Comparison of ENCODE assay signal across 1 cellular context in the genomic region with DNA sequence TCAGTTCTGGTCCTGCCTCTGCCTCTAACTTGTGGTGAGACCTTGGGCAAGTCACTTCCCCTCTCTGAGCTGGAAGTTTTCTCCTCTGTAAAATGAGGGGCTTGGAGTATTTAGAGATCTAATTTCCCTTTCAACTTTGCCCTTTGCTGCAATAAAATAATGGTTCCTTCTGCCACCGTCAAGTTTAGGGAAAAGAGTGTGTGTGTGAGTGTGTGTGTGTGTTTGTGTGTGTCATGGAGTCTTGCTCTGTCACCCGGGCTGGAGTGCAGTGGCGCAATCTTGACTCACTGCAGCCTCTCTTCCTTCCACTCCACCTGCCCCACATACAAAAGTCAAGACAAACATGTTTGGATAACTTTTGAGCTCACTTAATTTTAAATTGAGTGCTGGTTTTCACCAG.
TF ChIP-seq lines count a peak whose summit lies in the region.

No MANE protein-coding gene starts in this region.

TF ChIP-seq in HepG2, 621 proteins besides CTCF, POLR2A, EP300 and RAD21 (continued from another document and continues in another):
- TF ChIP-seq HNF1A (IDR thresholded peaks at IDR 0.05; ENCODE audit: low read depth) (no peak), HNF1A (CRISPR knock-in tag; IDR thresholded peaks at IDR 0.05; ENCODE audit: borderline replicate concordance) (no peak), KMT2A (CRISPR knock-in tag; IDR thresholded peaks at IDR 0.05) (no peak), SRY (CRISPR knock-in tag; IDR thresholded peaks at IDR 0.05) (no peak), ZNF44 (CRISPR knock-in tag; IDR thresholded peaks at IDR 0.05) (no peak), ZNF337 (CRISPR knock-in tag; IDR thresholded peaks at IDR 0.05; ENCODE audit: borderline replicate concordance, low read depth) (no peak), GFI1 (CRISPR knock-in tag; IDR thresholded peaks at IDR 0.05; ENCODE audit: borderline replicate concordance) (no peak), ZNF639 (CRISPR knock-in tag; conservative IDR thresholded peaks at IDR 0.05) (no peak), ZNF512B (CRISPR knock-in tag; IDR thresholded peaks at IDR 0.05; ENCODE audit: borderline replicate concordance) (no peak), ZNF251 (CRISPR knock-in tag; IDR thresholded peaks at IDR 0.05) (no peak), MYPOP (CRISPR knock-in tag; IDR thresholded peaks at IDR 0.05) (no peak; the same call in 1 of the 2 replicates), SCMH1 (CRISPR knock-in tag; IDR thresholded peaks at IDR 0.05; ENCODE audit: borderline replicate concordance) (no peak), FLYWCH1 (CRISPR knock-in tag; IDR thresholded peaks at IDR 0.05) (no peak), ZNF878 (CRISPR knock-in tag; IDR thresholded peaks at IDR 0.05) (no peak), RFXAP (CRISPR knock-in tag; IDR thresholded peaks at IDR 0.05; ENCODE audit: borderline replicate concordance) (no peak), ZNF678 (CRISPR knock-in tag; IDR thresholded peaks at IDR 0.05) (no peak), FOXJ3 (CRISPR knock-in tag; IDR thresholded peaks at IDR 0.05; ENCODE audit: borderline replicate concordance) (0 out of 2 replicates have a peak, but pooled peaks have one; percentile 5), RFX5 (IDR thresholded peaks at IDR 0.05; ENCODE audit: low read depth, low read length) (no peak), NR0B2 (CRISPR knock-in tag; IDR thresholded peaks at IDR 0.05) (no peak), SRSF1 (optimal IDR thresholded peaks at IDR 0.05; ENCODE audit: low read depth, low read length) (no peak), ZNF775 (CRISPR knock-in tag; IDR thresholded peaks at IDR 0.05; ENCODE audit: borderline replicate concordance) (no peak), FOXA1 (IDR thresholded peaks at IDR 0.05) (no peak), FOXA1 (CRISPR knock-in tag; IDR thresholded peaks at IDR 0.05) (no peak)
- TF ChIP-seq, protein P1, sequence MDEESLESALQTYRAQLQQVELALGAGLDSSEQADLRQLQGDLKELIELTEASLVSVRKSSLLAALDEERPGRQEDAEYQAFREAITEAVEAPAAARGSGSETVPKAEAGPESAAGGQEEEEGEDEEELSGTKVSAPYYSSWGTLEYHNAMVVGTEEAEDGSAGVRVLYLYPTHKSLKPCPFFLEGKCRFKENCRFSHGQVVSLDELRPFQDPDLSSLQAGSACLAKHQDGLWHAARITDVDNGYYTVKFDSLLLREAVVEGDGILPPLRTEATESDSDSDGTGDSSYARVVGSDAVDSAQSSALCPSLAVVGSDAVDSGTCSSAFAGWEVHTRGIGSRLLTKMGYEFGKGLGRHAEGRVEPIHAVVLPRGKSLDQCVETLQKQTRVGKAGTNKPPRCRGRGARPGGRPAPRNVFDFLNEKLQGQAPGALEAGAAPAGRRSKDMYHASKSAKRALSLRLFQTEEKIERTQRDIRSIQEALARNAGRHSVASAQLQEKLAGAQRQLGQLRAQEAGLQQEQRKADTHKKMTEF (CRISPR knock-in tag; IDR thresholded peaks at IDR 0.05): 0 out of 2 replicates have a peak, but pooled peaks have one; percentile 12
- TF ChIP-seq, protein P2, sequence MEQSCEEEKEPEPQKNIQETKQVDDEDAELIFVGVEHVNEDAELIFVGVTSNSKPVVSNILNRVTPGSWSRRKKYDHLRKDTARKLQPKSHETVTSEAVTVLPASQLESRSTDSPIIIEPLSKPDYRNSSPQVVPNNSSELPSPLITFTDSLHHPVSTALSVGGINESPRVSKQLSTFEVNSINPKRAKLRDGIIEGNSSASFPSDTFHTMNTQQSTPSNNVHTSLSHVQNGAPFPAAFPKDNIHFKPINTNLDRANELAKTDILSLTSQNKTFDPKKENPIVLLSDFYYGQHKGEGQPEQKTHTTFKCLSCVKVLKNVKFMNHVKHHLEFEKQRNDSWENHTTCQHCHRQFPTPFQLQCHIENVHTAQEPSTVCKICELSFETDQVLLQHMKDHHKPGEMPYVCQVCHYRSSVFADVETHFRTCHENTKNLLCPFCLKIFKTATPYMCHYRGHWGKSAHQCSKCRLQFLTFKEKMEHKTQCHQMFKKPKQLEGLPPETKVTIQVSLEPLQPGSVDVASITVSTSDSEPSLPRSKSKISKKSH (CRISPR knock-in tag; IDR thresholded peaks at IDR 0.05; ENCODE audit: borderline replicate concordance): no peak
- TF ChIP-seq, protein P3, sequence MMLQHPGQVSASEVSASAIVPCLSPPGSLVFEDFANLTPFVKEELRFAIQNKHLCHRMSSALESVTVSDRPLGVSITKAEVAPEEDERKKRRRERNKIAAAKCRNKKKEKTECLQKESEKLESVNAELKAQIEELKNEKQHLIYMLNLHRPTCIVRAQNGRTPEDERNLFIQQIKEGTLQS (CRISPR knock-in tag; IDR thresholded peaks at IDR 0.05): no peak
- TF ChIP-seq, protein P4, sequence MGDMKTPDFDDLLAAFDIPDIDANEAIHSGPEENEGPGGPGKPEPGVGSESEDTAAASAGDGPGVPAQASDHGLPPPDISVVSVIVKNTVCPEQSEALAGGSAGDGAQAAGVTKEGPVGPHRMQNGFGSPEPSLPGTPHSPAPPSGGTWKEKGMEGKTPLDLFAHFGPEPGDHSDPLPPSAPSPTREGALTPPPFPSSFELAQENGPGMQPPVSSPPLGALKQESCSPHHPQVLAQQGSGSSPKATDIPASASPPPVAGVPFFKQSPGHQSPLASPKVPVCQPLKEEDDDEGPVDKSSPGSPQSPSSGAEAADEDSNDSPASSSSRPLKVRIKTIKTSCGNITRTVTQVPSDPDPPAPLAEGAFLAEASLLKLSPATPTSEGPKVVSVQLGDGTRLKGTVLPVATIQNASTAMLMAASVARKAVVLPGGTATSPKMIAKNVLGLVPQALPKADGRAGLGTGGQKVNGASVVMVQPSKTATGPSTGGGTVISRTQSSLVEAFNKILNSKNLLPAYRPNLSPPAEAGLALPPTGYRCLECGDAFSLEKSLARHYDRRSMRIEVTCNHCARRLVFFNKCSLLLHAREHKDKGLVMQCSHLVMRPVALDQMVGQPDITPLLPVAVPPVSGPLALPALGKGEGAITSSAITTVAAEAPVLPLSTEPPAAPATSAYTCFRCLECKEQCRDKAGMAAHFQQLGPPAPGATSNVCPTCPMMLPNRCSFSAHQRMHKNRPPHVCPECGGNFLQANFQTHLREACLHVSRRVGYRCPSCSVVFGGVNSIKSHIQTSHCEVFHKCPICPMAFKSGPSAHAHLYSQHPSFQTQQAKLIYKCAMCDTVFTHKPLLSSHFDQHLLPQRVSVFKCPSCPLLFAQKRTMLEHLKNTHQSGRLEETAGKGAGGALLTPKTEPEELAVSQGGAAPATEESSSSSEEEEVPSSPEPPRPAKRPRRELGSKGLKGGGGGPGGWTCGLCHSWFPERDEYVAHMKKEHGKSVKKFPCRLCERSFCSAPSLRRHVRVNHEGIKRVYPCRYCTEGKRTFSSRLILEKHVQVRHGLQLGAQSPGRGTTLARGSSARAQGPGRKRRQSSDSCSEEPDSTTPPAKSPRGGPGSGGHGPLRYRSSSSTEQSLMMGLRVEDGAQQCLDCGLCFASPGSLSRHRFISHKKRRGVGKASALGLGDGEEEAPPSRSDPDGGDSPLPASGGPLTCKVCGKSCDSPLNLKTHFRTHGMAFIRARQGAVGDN (CRISPR knock-in tag; IDR thresholded peaks at IDR 0.05): no peak
- TF ChIP-seq, protein P5, sequence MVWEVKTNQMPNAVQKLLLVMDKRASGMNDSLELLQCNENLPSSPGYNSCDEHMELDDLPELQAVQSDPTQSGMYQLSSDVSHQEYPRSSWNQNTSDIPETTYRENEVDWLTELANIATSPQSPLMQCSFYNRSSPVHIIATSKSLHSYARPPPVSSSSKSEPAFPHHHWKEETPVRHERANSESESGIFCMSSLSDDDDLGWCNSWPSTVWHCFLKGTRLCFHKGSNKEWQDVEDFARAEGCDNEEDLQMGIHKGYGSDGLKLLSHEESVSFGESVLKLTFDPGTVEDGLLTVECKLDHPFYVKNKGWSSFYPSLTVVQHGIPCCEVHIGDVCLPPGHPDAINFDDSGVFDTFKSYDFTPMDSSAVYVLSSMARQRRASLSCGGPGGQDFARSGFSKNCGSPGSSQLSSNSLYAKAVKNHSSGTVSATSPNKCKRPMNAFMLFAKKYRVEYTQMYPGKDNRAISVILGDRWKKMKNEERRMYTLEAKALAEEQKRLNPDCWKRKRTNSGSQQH (CRISPR knock-in tag; IDR thresholded peaks at IDR 0.05; ENCODE audit: low read depth): no peak
